Comparison of ENCODE assay signal across 21 cellular contexts in genomic region chr11:93988455-93988854, GRCh38. TPM values are rescaled to one million over a fixed set of nuclear protein-coding genes. Genes with fewer than 3 reads are reported as not detected.
"Had no signal": no experiment of that assay in that cellular context is flagged by ENCODE, and none has a peak within 500 bp of the region (broad histone marks: within the 10 kb centered on the region; RNA-seq: fewer than 3 reads in every experiment).

No MANE protein-coding gene starts in this region.

- DNase-seq: IMR-90, NCI-H1092 treated with DMSO at 0.1 percent for 48 hours, NCI-H1436, NCI-H187, NCI-H2029, NCI-H2081 treated with DMSO at 0.1 percent for 48 hours, NCI-H2171, NCI-H226, NCI-H446, NCI-H510A, NCI-H524 treated with DMSO at 0.1 percent for 48 hours, NCI-H69, NCI-H774, PC-3, SHP77, SK-N-SH, SW 1271 had no signal

RNA-seq across cellular contexts. Expression of gene HEPHL1, which starts 32.7 kb away (rescaled TPM):
- total RNA-seq: HT-29, LHCN-M2, MCF 10A, SK-MEL-5 had no signal
- polyA plus RNA-seq: SK-N-SH had no signal
